In genomic region chrX:7515681-7516413, GRCh38 we compare ENCODE assay signal across 26 cellular contexts.
DNase-seq lines count a peak whose midpoint lies in the region; ATAC-seq, FAIRE-seq and TF ChIP-seq lines count a peak whose summit lies in the region.
"Had no signal": no experiment of that assay in that cellular context is flagged by ENCODE, and none has a peak within 500 bp of the region (broad histone marks: within the 10 kb centered on the region; RNA-seq: fewer than 3 reads in every experiment).

No MANE protein-coding gene starts in this region.

- DNase-seq in A549 (ENCODE audit: low read depth in 1 of 2, low spot score in 1 of 2) (no peak), H4 (ENCODE audit: low spot score) (peak; percentile 6), SK-MEL-5 (ENCODE audit: low read depth, low spot score) (peak; percentile 0), fibroblast of villous mesenchyme (ENCODE audit: low read depth) (peak; percentile 4), osteocyte (ENCODE audit: extremely low spot score, unreplicated experiment) (no peak), hypothalamus (lab: John Stamatoyannopoulos, UW) (no peak), ovary (no peak), amygdala (lab: John Stamatoyannopoulos, UW) (no peak)
- DNase-seq: activated naive CD4-positive, alpha-beta T cell treated with anti-CD3 and anti-CD28 coated beads for 36 hours; activated T-cell treated with anti-CD3 and anti-CD28 coated beads, Interleukin-2, amount 50 U/mL, for 48 hours; endodermal cell; GF-D8; islet precursor cell; NCI-H1092 treated with DMSO at 0.1 percent for 48 hours; NCI-H2081; NCI-H510A; NK-92 treated with Interleukin-12 subunit alpha and Interleukin-12 subunit beta, amount 100 ng/mL, for 24 hours; RPMI8226; testis had no signal

- no peaks in the 10 kb centered on the region for H3K4me1 ChIP-seq in A549
- no peaks in the 10 kb centered on the region for H3K4me1 ChIP-seq in ovary (ENCODE audit: insufficient read depth)
- H3K4me1 ChIP-seq: ascending aorta, testis had no signal

- no peak for TF ChIP-seq POLR2A in A549 (IDR thresholded peaks at IDR 0.05; ENCODE audit: low read length)
- no peak for TF ChIP-seq POLR2A in ovary (IDR thresholded peaks at IDR 0.05)

- no peaks in the 10 kb centered on the region for H3K4me1 Mint-ChIP-seq in osteocyte (ENCODE audit: unreplicated experiment)
- H3K4me1 Mint-ChIP-seq: CD14-positive monocyte; endodermal cell; memory B cell; stimulated activated effector memory CD8-positive, alpha-beta T cell treated with anti-CD3 and anti-CD28 coated beads, Interleukin-12 subunit alpha, Interleukin-12 subunit beta, amount 100 ng/mL, for 72 hours had no signal

- 6% methylated on average over 4 of the region's 4 CpGs for WGBS in A549 (ENCODE audit: missing lambda C conversion rate)
- WGBS in ovary, 3 donors, result 62 to 69% (median 68%) methylated on average over 4 of the region's 4 CpGs

- POLR2A ChIA-PET in A549 (lab: Yijun Ruan, JAX), result no interaction called here

- intact Hi-C loops in ovary (cut with DNase I), result no loop called here

- no peaks in the 10 kb centered on the region for H3K36me3 Mint-ChIP-seq in osteocyte (ENCODE audit: unreplicated experiment)
- H3K36me3 Mint-ChIP-seq: CD14-positive monocyte; memory B cell; stimulated activated effector memory CD8-positive, alpha-beta T cell treated with anti-CD3 and anti-CD28 coated beads, Interleukin-12 subunit alpha, Interleukin-12 subunit beta, amount 100 ng/mL, for 72 hours had no signal

- H3K9me3 ChIP-seq in A549 (no peaks in the 10 kb centered on the region; the same call in 2 of the 3 replicates), ovary (no peaks in the 10 kb centered on the region)
- H3K9me3 ChIP-seq: ascending aorta, testis had no signal

- no peaks in the 10 kb centered on the region for H3K36me3 ChIP-seq in ovary
- H3K36me3 ChIP-seq: ascending aorta had no signal

- peak; percentile 7 for FAIRE-seq in A549 (lab: Jason Lieb, UNC)
- FAIRE-seq: colon, GM12891, H54 had no signal

- TF ChIP-seq EP300 in A549 (IDR thresholded peaks at IDR 0.05) (no peak), ovary (IDR thresholded peaks at IDR 0.05) (no peak)

- H3K27ac ChIP-seq in A549 (no peak overlapping the region), ovary (no peak overlapping the region)
- H3K27ac ChIP-seq: ascending aorta, testis had no signal

- no peaks in the 10 kb centered on the region for H3K27me3 Mint-ChIP-seq in osteocyte (ENCODE audit: unreplicated experiment)
- H3K27me3 Mint-ChIP-seq: memory B cell had no signal

- no peak for ATAC-seq in A549
- ATAC-seq: stimulated activated effector memory CD8-positive, alpha-beta T cell treated with anti-CD3 and anti-CD28 coated beads, Interleukin-12 subunit alpha, Interleukin-12 subunit beta, amount 100 ng/mL, for 72 hours had no signal

- no peak for TF ChIP-seq RAD21 in A549 (conservative IDR thresholded peaks at IDR 0.05 in 1 of 2, IDR thresholded peaks at IDR 0.05 in 1 of 2)

- TF ChIP-seq CTCF in A549 (IDR thresholded peaks at IDR 0.05), result no peak
- TF ChIP-seq CTCF in fibroblast of villous mesenchyme (IDR thresholded peaks at IDR 0.05; ENCODE audit: insufficient read depth, low read depth, low read length), result no peak
- TF ChIP-seq CTCF in osteocyte (IDR thresholded peaks at IDR 0.05), result no peak
- TF ChIP-seq CTCF in ovary (IDR thresholded peaks at IDR 0.05), result no peak

- in situ Hi-C loops in SK-MEL-5 (cut with HindIII; ENCODE audit: low pct_unique_long_range_greater_than_20kb, low sequenced_read_pairs), result no loop called here

- no peak overlapping the region for H3K27ac Mint-ChIP-seq in osteocyte (ENCODE audit: unreplicated experiment)
- H3K27ac Mint-ChIP-seq: activated naive CD4-positive, alpha-beta T cell treated with anti-CD3 and anti-CD28 coated beads for 36 hours; CD14-positive monocyte; endodermal cell; memory B cell; stimulated activated effector memory CD8-positive, alpha-beta T cell treated with anti-CD3 and anti-CD28 coated beads, Interleukin-12 subunit alpha, Interleukin-12 subunit beta, amount 100 ng/mL, for 72 hours had no signal

- CTCF ChIA-PET in A549 (lab: Yijun Ruan, JAX), result no interaction called here

- H3K9me3 Mint-ChIP-seq in osteocyte (ENCODE audit: unreplicated experiment), result peaks cover 14% of the 10 kb centered on the region
- H3K9me3 Mint-ChIP-seq: activated naive CD4-positive, alpha-beta T cell treated with anti-CD3 and anti-CD28 coated beads for 36 hours; endodermal cell had no signal

- H3K4me3 Mint-ChIP-seq in osteocyte (ENCODE audit: unreplicated experiment), result no peak overlapping the region
- H3K4me3 Mint-ChIP-seq: activated naive CD4-positive, alpha-beta T cell treated with anti-CD3 and anti-CD28 coated beads for 36 hours; CD14-positive monocyte; endodermal cell; memory B cell; stimulated activated effector memory CD8-positive, alpha-beta T cell treated with anti-CD3 and anti-CD28 coated beads, Interleukin-12 subunit alpha, Interleukin-12 subunit beta, amount 100 ng/mL, for 72 hours had no signal

- H3K27me3 ChIP-seq in ovary, result no peaks in the 10 kb centered on the region
- H3K27me3 ChIP-seq: ascending aorta, testis had no signal

- no peak overlapping the region for H3K4me2 ChIP-seq in A549

- H3K4me3 ChIP-seq in A549, result no peak overlapping the region
- no peak overlapping the region for H3K4me3 ChIP-seq in fibroblast of villous mesenchyme (ENCODE audit: low read depth, low read length)
- no peak overlapping the region for H3K4me3 ChIP-seq in ovary
- H3K4me3 ChIP-seq: ascending aorta, testis had no signal

TF ChIP-seq in A549, 52 proteins besides CTCF, POLR2A, EP300 and RAD21:
- TF ChIP-seq NR3C1 (IDR thresholded peaks at IDR 0.05), result no peak
- no peak for TF ChIP-seq RFX5 (IDR thresholded peaks at IDR 0.05)
- no peak for TF ChIP-seq MAFK (IDR thresholded peaks at IDR 0.05; ENCODE audit: partially characterized antibody)
- no peak for TF ChIP-seq BCL3 (IDR thresholded peaks at IDR 0.05)
- TF ChIP-seq SREBF2 (IDR thresholded peaks at IDR 0.05), result no peak
- no peak for TF ChIP-seq SMC3 (IDR thresholded peaks at IDR 0.05)

Comparison
In these comparisons a context has a peak if more than half of its experiments do, and no peak if none do; other contexts are left out.
1. DNase-seq: peak in H4 (single experiment), SK-MEL-5 (single experiment) and fibroblast of villous mesenchyme (single experiment); none in A549 (0 of 2), osteocyte (single experiment), hypothalamus (0 of 51), ovary (0 of 5) and amygdala (0 of 56).